ENCODE assay signal across 21 cellular contexts in the genomic region with DNA sequence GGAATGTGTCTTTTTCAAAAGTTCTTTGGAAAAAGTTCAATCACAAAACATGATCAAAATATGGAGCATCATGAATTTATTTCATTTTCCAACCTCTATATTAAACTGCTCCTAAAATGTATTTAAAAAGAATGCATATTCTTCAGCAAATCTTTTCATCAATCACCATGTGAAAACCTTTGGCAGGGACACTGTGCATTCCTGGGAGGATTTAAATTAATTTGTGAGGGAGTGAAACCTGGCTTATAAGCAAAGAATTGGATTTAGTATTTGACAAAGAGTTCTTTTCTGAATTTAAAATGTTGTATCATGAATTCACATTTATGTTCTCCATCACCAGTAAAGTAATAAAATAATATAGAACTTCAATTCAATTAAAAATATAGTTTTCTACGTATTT. TPM values are rescaled to one million over a fixed set of nuclear protein-coding genes. Genes with fewer than 3 reads are reported as not detected.
"Had no signal": no experiment of that assay in that cellular context is flagged by ENCODE, and none has a peak within 500 bp of the region (broad histone marks: within the 10 kb centered on the region; RNA-seq: fewer than 3 reads in every experiment).

No MANE protein-coding gene starts in this region.

- H3K27me3 Mint-ChIP-seq: IgD-negative memory B cell had no signal

- H3K4me3 Mint-ChIP-seq: IgD-negative memory B cell had no signal

- H3K27ac Mint-ChIP-seq: IgD-negative memory B cell had no signal

- H3K9ac ChIP-seq: KMS-11 had no signal

- H3K27ac ChIP-seq: HL-60, KMS-11, RWPE1, SJSA1, SK-N-MC had no signal

- H3K4me3 ChIP-seq: K562, SJSA1, SK-N-MC had no signal

- FAIRE-seq: HTR-8/SVneo, K562 had no signal

- ATAC-seq: K562 had no signal

- H3K4me1 ChIP-seq: SJSA1 had no signal

- H3K9me3 Mint-ChIP-seq: IgD-negative memory B cell had no signal

- DNase-seq: Kasumi-1, MM.1S, NCI-H1092 treated with DMSO at 0.1 percent for 48 hours, NCI-H1436 treated with DMSO at 0.1 percent for 48 hours, NCI-H1694, NCI-H187 treated with DMSO at 0.1 percent for 48 hours, NCI-H2029 treated with DMSO at 0.1 percent for 48 hours, NCI-H2171 treated with DMSO at 0.1 percent for 48 hours, NCI-H345, NCI-H446 treated with DMSO at 0.1 percent for 48 hours, NCI-H510A treated with DMSO at 0.1 percent for 48 hours, NCI-H526, SIG-M5 had no signal

- H3K9me3 ChIP-seq: SJSA1 had no signal

RNA-seq across cellular contexts. Expression of a gene that starts 38.2 kb away (rescaled TPM):
- polyA plus RNA-seq: K562 had no signal
